1 cellular context compared by ENCODE assay signal in genomic region chr17:75155191-75155601, GRCh38.
TF ChIP-seq lines count a peak whose summit lies in the region.

No MANE protein-coding gene starts in this region.

TF ChIP-seq in A549, 52 proteins besides CTCF, POLR2A, EP300 and RAD21 (continued from another document):
- TF ChIP-seq HEYL (CRISPR knock-in tag; IDR thresholded peaks at IDR 0.05) (no peak), CBX8 (IDR thresholded peaks at IDR 0.05) (no peak), RFX5 (IDR thresholded peaks at IDR 0.05) (no peak), ZSCAN20 (CRISPR knock-in tag; IDR thresholded peaks at IDR 0.05) (no peak), REST (IDR thresholded peaks at IDR 0.05) (no peak), SREBF2 (IDR thresholded peaks at IDR 0.05) (no peak), PHF8 (IDR thresholded peaks at IDR 0.05; ENCODE audit: borderline replicate concordance, low read depth) (no peak), HOXA7 (CRISPR knock-in tag; IDR thresholded peaks at IDR 0.05) (no peak), MAX (IDR thresholded peaks at IDR 0.05) (no peak)
